In genomic region chr5:58182287-58182841, GRCh38 we compare ENCODE assay signal across 21 cellular contexts.
DNase-seq lines count a peak whose midpoint lies in the region; ATAC-seq, FAIRE-seq and TF ChIP-seq lines count a peak whose summit lies in the region.
"Had no signal": no experiment of that assay in that cellular context is flagged by ENCODE, and none has a peak within 500 bp of the region (broad histone marks: within the 10 kb centered on the region; RNA-seq: fewer than 3 reads in every experiment).

No MANE protein-coding gene starts in this region.

- H3K9me1 ChIP-seq in endothelial cell of umbilical vein (replicated peaks; ENCODE audit: control insufficient read depth, extremely low read depth, insufficient read depth, low read length) = no peaks in the 10 kb centered on the region

- dilution Hi-C loops in endothelial cell of umbilical vein (cut with MboI; ENCODE audit: extremely low pct_ligation_motif_present, low sequenced_read_pairs) = no loop called here

- TF ChIP-seq POLR2A in endothelial cell of umbilical vein (IDR thresholded peaks at IDR 0.05; ENCODE audit: low read depth, low read length) = no peak
- no peak for TF ChIP-seq POLR2A in esophagus squamous epithelium (IDR thresholded peaks at IDR 0.05)

- peaks cover 1% of the 10 kb centered on the region for H3K27me3 Mint-ChIP-seq in neural progenitor cell (ENCODE audit: insufficient read depth, low read depth)
- no peaks in the 10 kb centered on the region for H3K27me3 Mint-ChIP-seq in CD4-positive, alpha-beta T cell
- H3K27me3 Mint-ChIP-seq: effector memory CD8-positive, alpha-beta T cell; natural killer cell treated with Interleukin-12 subunit alpha and Interleukin-12 subunit beta and Interleukin-15 and Interleukin-18, amount 100 ng/mL, for 72 hours had no signal

- H3K4me2 ChIP-seq in PC-9 = no peak overlapping the region
- no peak overlapping the region for H3K4me2 ChIP-seq in endothelial cell of umbilical vein (ENCODE audit: insufficient read depth, low read length)
- no peak overlapping the region for H3K4me2 ChIP-seq in neural progenitor cell

- H3K27me3 ChIP-seq in PC-9 (ENCODE audit: insufficient read depth, low read depth) = no peaks in the 10 kb centered on the region
- no peaks in the 10 kb centered on the region for H3K27me3 ChIP-seq in endothelial cell of umbilical vein (ENCODE audit: control insufficient read depth in 2 of 2, insufficient read depth in 2 of 2, low read length in 2 of 2)
- no peaks in the 10 kb centered on the region for H3K27me3 ChIP-seq in neural progenitor cell
- no peaks in the 10 kb centered on the region for H3K27me3 ChIP-seq in esophagus squamous epithelium
- no peaks in the 10 kb centered on the region for H3K27me3 ChIP-seq in CD4-positive, alpha-beta T cell (ENCODE audit: control insufficient read depth, insufficient read depth, low read length)
- H3K27me3 ChIP-seq: suprapubic skin had no signal

- intact Hi-C loops in PC-9 (cut with micrococcal nuclease; ENCODE audit: unreplicated experiment) (no loop called here), endothelial cell of umbilical vein (cut with micrococcal nuclease) (no loop called here), esophagus squamous epithelium (cut with DNase I) (no loop called here)
- intact Hi-C loops in CD4-positive, alpha-beta T cell (cut with DNase I, micrococcal nuclease) = no loop called here

- no peak overlapping the region for H3K4me3 Mint-ChIP-seq in neural progenitor cell
- no peak overlapping the region for H3K4me3 Mint-ChIP-seq in CD4-positive, alpha-beta T cell
- H3K4me3 Mint-ChIP-seq: effector memory CD8-positive, alpha-beta T cell; memory B cell; natural killer cell treated with Interleukin-12 subunit alpha and Interleukin-12 subunit beta and Interleukin-15 and Interleukin-18, amount 100 ng/mL, for 72 hours; T-cell had no signal

- BruUV-seq in PC-9 (replicated peaks; lab: Mats Ljungman, UMichigan) = no TSS peak
- no TSS peak for BruUV-seq in endothelial cell of umbilical vein (replicated peaks; lab: Mats Ljungman, UMichigan)

- H3K79me2 ChIP-seq in PC-9 (ENCODE audit: low read depth) (no peaks in the 10 kb centered on the region), endothelial cell of umbilical vein (ENCODE audit: control insufficient read depth, insufficient read depth, low read length) (no peaks in the 10 kb centered on the region), neural progenitor cell (ENCODE audit: low read depth) (no peaks in the 10 kb centered on the region)

- no peaks in the 10 kb centered on the region for H4K20me1 ChIP-seq in PC-9 (ENCODE audit: insufficient read depth)
- no peaks in the 10 kb centered on the region for H4K20me1 ChIP-seq in endothelial cell of umbilical vein (replicated peaks; ENCODE audit: control insufficient read depth, extremely low read depth, insufficient read depth, low read length)
- H4K20me1 ChIP-seq in neural progenitor cell (ENCODE audit: low read depth) = no peaks in the 10 kb centered on the region

- no peak overlapping the region for H3K4me3 ChIP-seq in PC-9
- H3K4me3 ChIP-seq in endothelial cell of umbilical vein (replicated peaks in 1 of 3; ENCODE audit: insufficient read depth in 1 of 3, low read depth in 1 of 3, low read length in 3 of 3) = no peak overlapping the region
- H3K4me3 ChIP-seq in neural progenitor cell = no peak overlapping the region
- H3K4me3 ChIP-seq in esophagus squamous epithelium = no peak overlapping the region
- H3K4me3 ChIP-seq: K562, suprapubic skin had no signal

- peaks cover 10% of the 10 kb centered on the region; the same call in 1 of the 2 replicates for H3F3A ChIP-seq in PC-9 (ENCODE audit: insufficient read depth, low read depth)
- no peaks in the 10 kb centered on the region for H3F3A ChIP-seq in neural progenitor cell (ENCODE audit: low read depth)

- no peak overlapping the region for H2AFZ ChIP-seq in PC-9
- peak overlapping the region; percentile 70 for H2AFZ ChIP-seq in endothelial cell of umbilical vein (ENCODE audit: low read depth, low read length)
- peak overlapping the region; percentile 55 for H2AFZ ChIP-seq in neural progenitor cell (replicated peaks)

- DNase-seq in Ammon's horn (ENCODE audit: low spot score) (peak; percentile 16), PC-9 (no peak), endothelial cell of umbilical vein (ENCODE audit: low read depth, low spot score) (peak; percentile 36), neural progenitor cell (ENCODE audit: low spot score) (no peak), esophagus squamous epithelium (lab: John Stamatoyannopoulos, UW) (no peak), T-helper 1 cell (no peak)
- no peak for DNase-seq in CD4-positive, alpha-beta T cell
- no peak for DNase-seq in activated T-cell treated with anti-CD3 and anti-CD28 coated beads, Interleukin-2, amount 50 U/mL, for 48 hours
- DNase-seq: activated naive CD4-positive, alpha-beta T cell; aorta; DND-41; effector memory CD8-positive, alpha-beta T cell; hippocampal formation; NCI-H187; NCI-H446 treated with DMSO at 0.1 percent for 48 hours; T-cell had no signal

- H3K9ac ChIP-seq in endothelial cell of umbilical vein (replicated peaks; ENCODE audit: extremely low read depth, insufficient read depth, low read length) = no peak overlapping the region
- H3K9ac ChIP-seq in neural progenitor cell = no peak overlapping the region

- WGBS in esophagus squamous epithelium, 2 donors = 64 to 81% methylated on average over 3 of the region's 3 CpGs

- POLR2A ChIA-PET in PC-9 (lab: Charles Lee; ENCODE audit: unreplicated experiment) (interaction anchor here (0.6 to 0.7 kb wide), 4 partner anchors 18 to 1899 kb away, joined by 3 to 16 read pairs (median 8); no protein-coding TSS in a partner anchor), endothelial cell of umbilical vein (lab: Charles Lee) (no interaction called here)
- POLR2A ChIA-PET in CD4-positive, alpha-beta T cell (lab: Charles Lee) = no interaction called here

- peaks cover 12% of the 10 kb centered on the region for H3K4me1 Mint-ChIP-seq in neural progenitor cell
- H3K4me1 Mint-ChIP-seq in CD4-positive, alpha-beta T cell (ENCODE audit: low read depth) = no peaks in the 10 kb centered on the region
- H3K4me1 Mint-ChIP-seq: memory B cell, T-cell had no signal

- CTCF ChIA-PET in PC-9 (lab: Charles Lee) (interaction anchor here (0.6 to 0.7 kb wide), 2 partner anchors 58 to 278 kb away, joined by 3 read pairs; no protein-coding TSS in a partner anchor), endothelial cell of umbilical vein (lab: Charles Lee) (interaction anchor here (1.1 to 2.1 kb wide), 3 partner anchors 9 to 403 kb away, joined by 4 to 5 read pairs (median 5); no protein-coding TSS in a partner anchor)
- CTCF ChIA-PET in CD4-positive, alpha-beta T cell (lab: Charles Lee) = no interaction called here

- H3K36me3 Mint-ChIP-seq in neural progenitor cell = no peaks in the 10 kb centered on the region
- H3K36me3 Mint-ChIP-seq in CD4-positive, alpha-beta T cell (ENCODE audit: low read depth) = no peaks in the 10 kb centered on the region
- H3K36me3 Mint-ChIP-seq: memory B cell; natural killer cell treated with Interleukin-12 subunit alpha and Interleukin-12 subunit beta and Interleukin-15 and Interleukin-18, amount 100 ng/mL, for 72 hours; T-cell had no signal

- H3K4me1 ChIP-seq in PC-9 (replicated peaks; ENCODE audit: insufficient read depth) (peaks cover 30% of the 10 kb centered on the region), endothelial cell of umbilical vein (ENCODE audit: control insufficient read depth, extremely low read depth, insufficient read depth, low read length) (peaks cover 20% of the 10 kb centered on the region), neural progenitor cell (peaks cover 7% of the 10 kb centered on the region), esophagus squamous epithelium (peaks cover 0 to 18% (median 0%) of the 10 kb centered on the region in 3 donors)

- H3K9me2 ChIP-seq in PC-9 (ENCODE audit: insufficient read depth) = no peaks in the 10 kb centered on the region

- 0 out of 2 replicates have a peak overlapping the region, but pooled peaks have one; percentile 5 for H3K27ac ChIP-seq in PC-9
- no peak overlapping the region for H3K27ac ChIP-seq in endothelial cell of umbilical vein (ENCODE audit: insufficient read depth, low read depth, low read length)
- no peak overlapping the region for H3K27ac ChIP-seq in neural progenitor cell
- no peak overlapping the region for H3K27ac ChIP-seq in esophagus squamous epithelium
- no peak overlapping the region for H3K27ac ChIP-seq in CD4-positive, alpha-beta T cell (ENCODE audit: low read depth, low read length)
- H3K27ac ChIP-seq: suprapubic skin had no signal

- H3K36me3 ChIP-seq in PC-9 (ENCODE audit: low read depth) = peaks cover 8% of the 10 kb centered on the region; the same call in 1 of the 2 replicates
- no peaks in the 10 kb centered on the region for H3K36me3 ChIP-seq in endothelial cell of umbilical vein (ENCODE audit: control insufficient read depth in 2 of 2, extremely low read depth in 1 of 2, insufficient read depth in 2 of 2, low read length in 2 of 2)
- no peaks in the 10 kb centered on the region for H3K36me3 ChIP-seq in neural progenitor cell
- H3K36me3 ChIP-seq in esophagus squamous epithelium = no peaks in the 10 kb centered on the region
- H3K36me3 ChIP-seq: suprapubic skin had no signal

- ATAC-seq in CD4-positive, alpha-beta T cell (ENCODE audit: poor library complexity) = no peak
- ATAC-seq: effector memory CD8-positive, alpha-beta T cell; K562; natural killer cell treated with Interleukin-12 subunit alpha and Interleukin-12 subunit beta and Interleukin-15 and Interleukin-18, amount 100 ng/mL, for 72 hours; T-cell had no signal

- peaks cover 24% of the 10 kb centered on the region for H3K9me3 ChIP-seq in PC-9 (ENCODE audit: insufficient read depth, low read depth)
- no peaks in the 10 kb centered on the region for H3K9me3 ChIP-seq in endothelial cell of umbilical vein (replicated peaks; ENCODE audit: control insufficient read depth, insufficient read depth, low read length)
- no peaks in the 10 kb centered on the region for H3K9me3 ChIP-seq in neural progenitor cell (ENCODE audit: low read depth)
- H3K9me3 ChIP-seq in esophagus squamous epithelium = no peaks in the 10 kb centered on the region
- H3K9me3 ChIP-seq in CD4-positive, alpha-beta T cell (ENCODE audit: control insufficient read depth, low read length) = no peaks in the 10 kb centered on the region
- H3K9me3 ChIP-seq: suprapubic skin had no signal

- FAIRE-seq in endothelial cell of umbilical vein (lab: Jason Lieb, UNC) = no peak
- FAIRE-seq: islet of Langerhans, K562 had no signal

- H3K9me3 Mint-ChIP-seq in neural progenitor cell = no peaks in the 10 kb centered on the region
- no peaks in the 10 kb centered on the region for H3K9me3 Mint-ChIP-seq in CD4-positive, alpha-beta T cell
- H3K9me3 Mint-ChIP-seq: effector memory CD8-positive, alpha-beta T cell; memory B cell; natural killer cell treated with Interleukin-12 subunit alpha and Interleukin-12 subunit beta and Interleukin-15 and Interleukin-18, amount 100 ng/mL, for 72 hours; T-cell had no signal

- TF ChIP-seq CTCF in PC-9 (conservative IDR thresholded peaks at IDR 0.05) = no peak
- no peak for TF ChIP-seq CTCF in endothelial cell of umbilical vein (IDR thresholded peaks at IDR 0.05; ENCODE audit: extremely low read depth in 1 of 2, insufficient read depth in 1 of 2, low read depth in 1 of 2, low read length in 2 of 2)
- TF ChIP-seq CTCF in neural progenitor cell (IDR thresholded peaks at IDR 0.05) = no peak
- no peak for TF ChIP-seq CTCF in esophagus squamous epithelium (IDR thresholded peaks at IDR 0.05)
- TF ChIP-seq CTCF in CD4-positive, alpha-beta T cell (IDR thresholded peaks at IDR 0.05) = no peak

- no peak overlapping the region for H3K27ac Mint-ChIP-seq in neural progenitor cell
- H3K27ac Mint-ChIP-seq in CD4-positive, alpha-beta T cell = no peak overlapping the region
- H3K27ac Mint-ChIP-seq: effector memory CD8-positive, alpha-beta T cell; memory B cell; natural killer cell treated with Interleukin-12 subunit alpha and Interleukin-12 subunit beta and Interleukin-15 and Interleukin-18, amount 100 ng/mL, for 72 hours; T-cell had no signal

Comparison
In these comparisons a context has a peak if more than half of its experiments do, and no peak if none do; other contexts are left out.
1. DNase-seq: peak in Ammon's horn (single experiment) and endothelial cell of umbilical vein (single experiment); none in PC-9 (0 of 2), neural progenitor cell (single experiment), esophagus squamous epithelium (single experiment), T-helper 1 cell (0 of 5), CD4-positive, alpha-beta T cell (0 of 10) and activated T-cell treated with anti-CD3 and anti-CD28 coated beads, Interleukin-2, amount 50 U/mL, for 48 hours (0 of 2).